8 cellular contexts compared by ENCODE assay signal in the genomic region with DNA sequence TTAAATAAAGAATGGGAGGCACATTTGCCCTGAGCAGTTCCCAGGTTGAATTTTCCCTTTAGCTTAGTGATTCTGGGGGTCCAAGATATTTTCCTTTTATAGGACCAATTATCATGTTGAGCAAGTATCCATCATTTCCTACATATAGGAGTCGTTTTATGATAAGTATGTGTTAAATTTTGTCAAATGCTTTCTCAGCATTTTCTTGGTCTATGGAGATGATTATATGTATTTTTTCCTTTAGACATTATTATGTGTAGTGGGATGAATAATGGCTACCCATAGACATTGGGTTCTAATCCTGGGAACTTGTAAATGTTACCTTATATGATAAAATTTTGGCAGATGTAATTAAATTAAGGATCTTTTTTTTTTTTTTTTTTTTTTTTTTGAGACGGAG.
"Had no signal": no experiment of that assay in that cellular context is flagged by ENCODE, and none has a peak within 500 bp of the region (broad histone marks: within the 10 kb centered on the region; RNA-seq: fewer than 3 reads in every experiment).

No MANE protein-coding gene starts in this region.

- FAIRE-seq: H1, H54, HTR-8/SVneo had no signal

- H2AFZ ChIP-seq: GM23338 had no signal

- ATAC-seq: GM23338 had no signal

- H3K4me2 ChIP-seq: GM23338, KMS-11 had no signal

- H3K27ac Mint-ChIP-seq: GM23338, H9 had no signal

- H3K9ac ChIP-seq: KMS-11 had no signal

- DNase-seq: H9, HCEC 1CT, KBM-7 had no signal

- H3K27ac ChIP-seq: KMS-11 had no signal

- H3K4me3 ChIP-seq: GM23338 had no signal

- H3K4me3 Mint-ChIP-seq: GM23338, H9 had no signal
